8 cellular contexts compared by ENCODE assay signal in genomic region chr1:154955718-154956513, GRCh38. TPM values are rescaled to one million over a fixed set of nuclear protein-coding genes. Genes with fewer than 3 reads are reported as not detected.
DNase-seq lines count a peak whose midpoint lies in the region; ATAC-seq and TF ChIP-seq lines count a peak whose summit lies in the region.

TSS of gene PBXIP1 (minus strand) at chr1:154956099. CDS start at chr1:154953721, 2,378 bp downstream.

- TF ChIP-seq CTCF in GM12864 (IDR thresholded peaks at IDR 0.05; ENCODE audit: low read depth, low read length, missing control alignments), result peak; percentile 12
- peak in 5 of 9 donors; percentile 21 to 47 (median 34) for TF ChIP-seq CTCF in heart right ventricle (IDR thresholded peaks at IDR 0.05)
- TF ChIP-seq CTCF in upper lobe of right lung (IDR thresholded peaks at IDR 0.05), result peak; percentile 30

- H3K4me3 ChIP-seq in GM12864 (ENCODE audit: low read depth, low read length) (peak within 1 kb of the TSS; percentile 74), heart right ventricle (peak within 1 kb of the TSS; percentile 26 to 74 (median 60)), upper lobe of right lung (peak within 1 kb of the TSS; percentile 83)

- peak within 1 kb of the TSS; percentile 89 for H3K27ac ChIP-seq in angular gyrus (ENCODE audit: low read depth, low read length)
- H3K27ac ChIP-seq in heart right ventricle, result peak within 1 kb of the TSS in 9 of 10 donors; percentile 69 to 84 (median 80)
- H3K27ac ChIP-seq in upper lobe of right lung, result peak within 1 kb of the TSS; percentile 85

- intact Hi-C loops in heart right ventricle (cut with DNase I) (loop anchor here in 3 of 10 donors (5.0 to 10.0 kb wide), 3 partner anchors 59 to 96 kb away; partner anchors contain the start of gene ADAM15 (in 1 of the 3)), upper lobe of right lung (cut with DNase I) (no loop called here)

- DNase-seq in GM12864 (ENCODE audit: low read depth) (peak; percentile 79), NCI-H187 treated with DMSO at 0.1 percent for 48 hours (lab: John Stamatoyannopoulos, UW) (peak; percentile 83), T-helper 2 cell (peak in 4 of 5 experiments; percentile 67 to 92 (median 78)), heart right ventricle (peak in 1 of 2 donors; percentile 91), pons (ENCODE audit: low spot score) (peak; percentile 98), upper lobe of right lung (no peak)

- ATAC-seq in HG02884 (IDR thresholded peaks at IDR 0.05; ENCODE audit: unreplicated experiment) (peak; percentile 56), heart right ventricle (peak; percentile 70 to 94 (median 88)), upper lobe of right lung (peak; percentile 88)

- H3K36me3 ChIP-seq in heart right ventricle (peaks cover 0 to 31% (median 15%) of the 10 kb centered on the region in 9 donors), upper lobe of right lung (peaks cover 22% of the 10 kb centered on the region)

- H3K4me1 ChIP-seq in heart right ventricle, result peaks cover 15 to 68% (median 56%) of the 10 kb centered on the region in 9 donors
- peaks cover 50% of the 10 kb centered on the region for H3K4me1 ChIP-seq in upper lobe of right lung

- H3K9me3 ChIP-seq in heart right ventricle, result no peaks in the 10 kb centered on the region
- no peaks in the 10 kb centered on the region for H3K9me3 ChIP-seq in upper lobe of right lung

- H3K27me3 ChIP-seq in heart right ventricle (no peaks in the 10 kb centered on the region), upper lobe of right lung (no peaks in the 10 kb centered on the region)

- WGBS in heart right ventricle, 2 donors, result 0 to 1% methylated on average over 18 of the region's 18 CpGs

RNA-seq across cellular contexts. Expression of gene PBXIP1, which starts in this region (rescaled TPM):
- total RNA-seq in heart right ventricle (10 to 100 TPM; 38.3 to 75.0 (median 48.8) TPM), upper lobe of right lung (75.7 TPM)
- 10 to 100 TPM; 25.4 to 33.0 TPM for polyA plus RNA-seq in heart right ventricle
